In the genomic region with DNA sequence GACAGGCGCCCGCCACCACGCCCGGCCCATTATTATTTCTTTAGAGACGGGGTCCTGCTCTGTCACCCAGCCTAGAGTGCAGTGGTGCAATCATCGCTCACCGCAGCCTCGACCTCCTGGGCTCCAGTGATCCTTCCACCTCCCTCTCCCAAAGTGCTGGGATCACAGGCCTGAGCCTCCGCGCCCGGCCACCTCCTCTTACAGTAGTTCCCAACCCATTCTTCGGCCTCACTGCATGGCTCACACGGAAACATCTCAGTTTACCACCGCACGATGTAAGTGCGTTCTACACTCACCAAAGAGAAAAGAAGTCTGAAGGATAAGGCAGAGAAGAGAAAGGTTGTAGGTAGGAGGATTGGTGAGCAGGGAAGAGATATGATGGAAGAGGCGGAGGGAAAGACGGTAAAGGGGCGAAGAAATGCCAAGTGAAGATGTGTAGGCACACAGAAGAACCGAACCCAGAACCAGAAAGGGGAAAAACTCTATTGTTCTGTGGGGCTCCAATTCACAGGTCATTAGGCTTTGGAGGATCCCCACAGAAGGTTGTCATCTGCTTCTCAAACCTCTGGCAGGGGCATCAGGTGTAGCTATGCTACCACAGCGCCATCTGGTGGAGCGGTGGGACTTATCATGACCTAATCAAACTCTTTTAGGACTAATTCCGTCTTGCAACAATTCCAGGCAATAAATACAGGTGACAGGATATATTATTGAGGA, we compare ENCODE assay signal across 1 cellular context.
TF ChIP-seq lines count a peak whose summit lies in the region.

No MANE protein-coding gene starts in this region.

TF ChIP-seq in K562, 482 proteins besides CTCF, POLR2A, EP300 and RAD21 (continued from another document and continues in another):
- TF ChIP-seq, protein P1, sequence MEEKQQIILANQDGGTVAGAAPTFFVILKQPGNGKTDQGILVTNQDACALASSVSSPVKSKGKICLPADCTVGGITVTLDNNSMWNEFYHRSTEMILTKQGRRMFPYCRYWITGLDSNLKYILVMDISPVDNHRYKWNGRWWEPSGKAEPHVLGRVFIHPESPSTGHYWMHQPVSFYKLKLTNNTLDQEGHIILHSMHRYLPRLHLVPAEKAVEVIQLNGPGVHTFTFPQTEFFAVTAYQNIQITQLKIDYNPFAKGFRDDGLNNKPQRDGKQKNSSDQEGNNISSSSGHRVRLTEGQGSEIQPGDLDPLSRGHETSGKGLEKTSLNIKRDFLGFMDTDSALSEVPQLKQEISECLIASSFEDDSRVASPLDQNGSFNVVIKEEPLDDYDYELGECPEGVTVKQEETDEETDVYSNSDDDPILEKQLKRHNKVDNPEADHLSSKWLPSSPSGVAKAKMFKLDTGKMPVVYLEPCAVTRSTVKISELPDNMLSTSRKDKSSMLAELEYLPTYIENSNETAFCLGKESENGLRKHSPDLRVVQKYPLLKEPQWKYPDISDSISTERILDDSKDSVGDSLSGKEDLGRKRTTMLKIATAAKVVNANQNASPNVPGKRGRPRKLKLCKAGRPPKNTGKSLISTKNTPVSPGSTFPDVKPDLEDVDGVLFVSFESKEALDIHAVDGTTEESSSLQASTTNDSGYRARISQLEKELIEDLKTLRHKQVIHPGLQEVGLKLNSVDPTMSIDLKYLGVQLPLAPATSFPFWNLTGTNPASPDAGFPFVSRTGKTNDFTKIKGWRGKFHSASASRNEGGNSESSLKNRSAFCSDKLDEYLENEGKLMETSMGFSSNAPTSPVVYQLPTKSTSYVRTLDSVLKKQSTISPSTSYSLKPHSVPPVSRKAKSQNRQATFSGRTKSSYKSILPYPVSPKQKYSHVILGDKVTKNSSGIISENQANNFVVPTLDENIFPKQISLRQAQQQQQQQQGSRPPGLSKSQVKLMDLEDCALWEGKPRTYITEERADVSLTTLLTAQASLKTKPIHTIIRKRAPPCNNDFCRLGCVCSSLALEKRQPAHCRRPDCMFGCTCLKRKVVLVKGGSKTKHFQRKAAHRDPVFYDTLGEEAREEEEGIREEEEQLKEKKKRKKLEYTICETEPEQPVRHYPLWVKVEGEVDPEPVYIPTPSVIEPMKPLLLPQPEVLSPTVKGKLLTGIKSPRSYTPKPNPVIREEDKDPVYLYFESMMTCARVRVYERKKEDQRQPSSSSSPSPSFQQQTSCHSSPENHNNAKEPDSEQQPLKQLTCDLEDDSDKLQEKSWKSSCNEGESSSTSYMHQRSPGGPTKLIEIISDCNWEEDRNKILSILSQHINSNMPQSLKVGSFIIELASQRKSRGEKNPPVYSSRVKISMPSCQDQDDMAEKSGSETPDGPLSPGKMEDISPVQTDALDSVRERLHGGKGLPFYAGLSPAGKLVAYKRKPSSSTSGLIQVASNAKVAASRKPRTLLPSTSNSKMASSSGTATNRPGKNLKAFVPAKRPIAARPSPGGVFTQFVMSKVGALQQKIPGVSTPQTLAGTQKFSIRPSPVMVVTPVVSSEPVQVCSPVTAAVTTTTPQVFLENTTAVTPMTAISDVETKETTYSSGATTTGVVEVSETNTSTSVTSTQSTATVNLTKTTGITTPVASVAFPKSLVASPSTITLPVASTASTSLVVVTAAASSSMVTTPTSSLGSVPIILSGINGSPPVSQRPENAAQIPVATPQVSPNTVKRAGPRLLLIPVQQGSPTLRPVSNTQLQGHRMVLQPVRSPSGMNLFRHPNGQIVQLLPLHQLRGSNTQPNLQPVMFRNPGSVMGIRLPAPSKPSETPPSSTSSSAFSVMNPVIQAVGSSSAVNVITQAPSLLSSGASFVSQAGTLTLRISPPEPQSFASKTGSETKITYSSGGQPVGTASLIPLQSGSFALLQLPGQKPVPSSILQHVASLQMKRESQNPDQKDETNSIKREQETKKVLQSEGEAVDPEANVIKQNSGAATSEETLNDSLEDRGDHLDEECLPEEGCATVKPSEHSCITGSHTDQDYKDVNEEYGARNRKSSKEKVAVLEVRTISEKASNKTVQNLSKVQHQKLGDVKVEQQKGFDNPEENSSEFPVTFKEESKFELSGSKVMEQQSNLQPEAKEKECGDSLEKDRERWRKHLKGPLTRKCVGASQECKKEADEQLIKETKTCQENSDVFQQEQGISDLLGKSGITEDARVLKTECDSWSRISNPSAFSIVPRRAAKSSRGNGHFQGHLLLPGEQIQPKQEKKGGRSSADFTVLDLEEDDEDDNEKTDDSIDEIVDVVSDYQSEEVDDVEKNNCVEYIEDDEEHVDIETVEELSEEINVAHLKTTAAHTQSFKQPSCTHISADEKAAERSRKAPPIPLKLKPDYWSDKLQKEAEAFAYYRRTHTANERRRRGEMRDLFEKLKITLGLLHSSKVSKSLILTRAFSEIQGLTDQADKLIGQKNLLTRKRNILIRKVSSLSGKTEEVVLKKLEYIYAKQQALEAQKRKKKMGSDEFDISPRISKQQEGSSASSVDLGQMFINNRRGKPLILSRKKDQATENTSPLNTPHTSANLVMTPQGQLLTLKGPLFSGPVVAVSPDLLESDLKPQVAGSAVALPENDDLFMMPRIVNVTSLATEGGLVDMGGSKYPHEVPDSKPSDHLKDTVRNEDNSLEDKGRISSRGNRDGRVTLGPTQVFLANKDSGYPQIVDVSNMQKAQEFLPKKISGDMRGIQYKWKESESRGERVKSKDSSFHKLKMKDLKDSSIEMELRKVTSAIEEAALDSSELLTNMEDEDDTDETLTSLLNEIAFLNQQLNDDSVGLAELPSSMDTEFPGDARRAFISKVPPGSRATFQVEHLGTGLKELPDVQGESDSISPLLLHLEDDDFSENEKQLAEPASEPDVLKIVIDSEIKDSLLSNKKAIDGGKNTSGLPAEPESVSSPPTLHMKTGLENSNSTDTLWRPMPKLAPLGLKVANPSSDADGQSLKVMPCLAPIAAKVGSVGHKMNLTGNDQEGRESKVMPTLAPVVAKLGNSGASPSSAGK (IDR thresholded peaks at IDR 0.05): no peak
- peak; percentile 89 for TF ChIP-seq SMC3 (conservative IDR thresholded peaks at IDR 0.05; ENCODE audit: insufficient read depth, low read depth, low read length)
- peak; percentile 29; the same call in 1 of the 2 replicates for TF ChIP-seq ATF7 (IDR thresholded peaks at IDR 0.05)
- TF ChIP-seq, protein P2, sequence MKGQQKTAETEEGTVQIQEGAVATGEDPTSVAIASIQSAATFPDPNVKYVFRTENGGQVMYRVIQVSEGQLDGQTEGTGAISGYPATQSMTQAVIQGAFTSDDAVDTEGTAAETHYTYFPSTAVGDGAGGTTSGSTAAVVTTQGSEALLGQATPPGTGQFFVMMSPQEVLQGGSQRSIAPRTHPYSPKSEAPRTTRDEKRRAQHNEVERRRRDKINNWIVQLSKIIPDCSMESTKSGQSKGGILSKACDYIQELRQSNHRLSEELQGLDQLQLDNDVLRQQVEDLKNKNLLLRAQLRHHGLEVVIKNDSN (CRISPR knock-in tag; IDR thresholded peaks at IDR 0.05): peak; percentile 29
- TF ChIP-seq HDAC1 (IDR thresholded peaks at IDR 0.05): no peak
- TF ChIP-seq RB1 (IDR thresholded peaks at IDR 0.05; ENCODE audit: low read depth): peak; percentile 43; the same call in 1 of the 2 replicates
- TF ChIP-seq, protein P3, sequence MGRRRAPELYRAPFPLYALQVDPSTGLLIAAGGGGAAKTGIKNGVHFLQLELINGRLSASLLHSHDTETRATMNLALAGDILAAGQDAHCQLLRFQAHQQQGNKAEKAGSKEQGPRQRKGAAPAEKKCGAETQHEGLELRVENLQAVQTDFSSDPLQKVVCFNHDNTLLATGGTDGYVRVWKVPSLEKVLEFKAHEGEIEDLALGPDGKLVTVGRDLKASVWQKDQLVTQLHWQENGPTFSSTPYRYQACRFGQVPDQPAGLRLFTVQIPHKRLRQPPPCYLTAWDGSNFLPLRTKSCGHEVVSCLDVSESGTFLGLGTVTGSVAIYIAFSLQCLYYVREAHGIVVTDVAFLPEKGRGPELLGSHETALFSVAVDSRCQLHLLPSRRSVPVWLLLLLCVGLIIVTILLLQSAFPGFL (CRISPR knock-in tag; IDR thresholded peaks at IDR 0.05): no peak
- TF ChIP-seq ZNF224 (CRISPR knock-in tag; IDR thresholded peaks at IDR 0.05): no peak
- TF ChIP-seq ZNF444 (CRISPR knock-in tag; IDR thresholded peaks at IDR 0.05): no peak
- TF ChIP-seq FOSL1 (tag; conservative IDR thresholded peaks at IDR 0.05): no peak
- TF ChIP-seq, protein P4, sequence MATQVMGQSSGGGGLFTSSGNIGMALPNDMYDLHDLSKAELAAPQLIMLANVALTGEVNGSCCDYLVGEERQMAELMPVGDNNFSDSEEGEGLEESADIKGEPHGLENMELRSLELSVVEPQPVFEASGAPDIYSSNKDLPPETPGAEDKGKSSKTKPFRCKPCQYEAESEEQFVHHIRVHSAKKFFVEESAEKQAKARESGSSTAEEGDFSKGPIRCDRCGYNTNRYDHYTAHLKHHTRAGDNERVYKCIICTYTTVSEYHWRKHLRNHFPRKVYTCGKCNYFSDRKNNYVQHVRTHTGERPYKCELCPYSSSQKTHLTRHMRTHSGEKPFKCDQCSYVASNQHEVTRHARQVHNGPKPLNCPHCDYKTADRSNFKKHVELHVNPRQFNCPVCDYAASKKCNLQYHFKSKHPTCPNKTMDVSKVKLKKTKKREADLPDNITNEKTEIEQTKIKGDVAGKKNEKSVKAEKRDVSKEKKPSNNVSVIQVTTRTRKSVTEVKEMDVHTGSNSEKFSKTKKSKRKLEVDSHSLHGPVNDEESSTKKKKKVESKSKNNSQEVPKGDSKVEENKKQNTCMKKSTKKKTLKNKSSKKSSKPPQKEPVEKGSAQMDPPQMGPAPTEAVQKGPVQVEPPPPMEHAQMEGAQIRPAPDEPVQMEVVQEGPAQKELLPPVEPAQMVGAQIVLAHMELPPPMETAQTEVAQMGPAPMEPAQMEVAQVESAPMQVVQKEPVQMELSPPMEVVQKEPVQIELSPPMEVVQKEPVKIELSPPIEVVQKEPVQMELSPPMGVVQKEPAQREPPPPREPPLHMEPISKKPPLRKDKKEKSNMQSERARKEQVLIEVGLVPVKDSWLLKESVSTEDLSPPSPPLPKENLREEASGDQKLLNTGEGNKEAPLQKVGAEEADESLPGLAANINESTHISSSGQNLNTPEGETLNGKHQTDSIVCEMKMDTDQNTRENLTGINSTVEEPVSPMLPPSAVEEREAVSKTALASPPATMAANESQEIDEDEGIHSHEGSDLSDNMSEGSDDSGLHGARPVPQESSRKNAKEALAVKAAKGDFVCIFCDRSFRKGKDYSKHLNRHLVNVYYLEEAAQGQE (CRISPR knock-in tag; IDR thresholded peaks at IDR 0.05; ENCODE audit: low read depth): no peak
- TF ChIP-seq, protein P5, sequence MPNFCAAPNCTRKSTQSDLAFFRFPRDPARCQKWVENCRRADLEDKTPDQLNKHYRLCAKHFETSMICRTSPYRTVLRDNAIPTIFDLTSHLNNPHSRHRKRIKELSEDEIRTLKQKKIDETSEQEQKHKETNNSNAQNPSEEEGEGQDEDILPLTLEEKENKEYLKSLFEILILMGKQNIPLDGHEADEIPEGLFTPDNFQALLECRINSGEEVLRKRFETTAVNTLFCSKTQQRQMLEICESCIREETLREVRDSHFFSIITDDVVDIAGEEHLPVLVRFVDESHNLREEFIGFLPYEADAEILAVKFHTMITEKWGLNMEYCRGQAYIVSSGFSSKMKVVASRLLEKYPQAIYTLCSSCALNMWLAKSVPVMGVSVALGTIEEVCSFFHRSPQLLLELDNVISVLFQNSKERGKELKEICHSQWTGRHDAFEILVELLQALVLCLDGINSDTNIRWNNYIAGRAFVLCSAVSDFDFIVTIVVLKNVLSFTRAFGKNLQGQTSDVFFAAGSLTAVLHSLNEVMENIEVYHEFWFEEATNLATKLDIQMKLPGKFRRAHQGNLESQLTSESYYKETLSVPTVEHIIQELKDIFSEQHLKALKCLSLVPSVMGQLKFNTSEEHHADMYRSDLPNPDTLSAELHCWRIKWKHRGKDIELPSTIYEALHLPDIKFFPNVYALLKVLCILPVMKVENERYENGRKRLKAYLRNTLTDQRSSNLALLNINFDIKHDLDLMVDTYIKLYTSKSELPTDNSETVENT (CRISPR knock-in tag; IDR thresholded peaks at IDR 0.05): no peak
- no peak for TF ChIP-seq SAFB2 (IDR thresholded peaks at IDR 0.05; ENCODE audit: borderline replicate concordance, low read depth, low read length, severe bottlenecking)
- TF ChIP-seq CTBP1 (IDR thresholded peaks at IDR 0.05; ENCODE audit: borderline replicate concordance): peak; percentile 25; the same call in 1 of the 2 replicates
- 0 out of 2 replicates have a peak, but pooled peaks have one; percentile 18 for TF ChIP-seq TCF3 (CRISPR knock-in tag; IDR thresholded peaks at IDR 0.05)
- TF ChIP-seq ZNF347 (CRISPR knock-in tag; IDR thresholded peaks at IDR 0.05; ENCODE audit: low read depth): no peak
- no peak for TF ChIP-seq PHF21A (IDR thresholded peaks at IDR 0.05; ENCODE audit: borderline replicate concordance, low read depth)
- peak; percentile 43; the same call in 1 of the 2 replicates for TF ChIP-seq ZNF143 (CRISPR knock-in tag; IDR thresholded peaks at IDR 0.05)
- TF ChIP-seq, protein P6, sequence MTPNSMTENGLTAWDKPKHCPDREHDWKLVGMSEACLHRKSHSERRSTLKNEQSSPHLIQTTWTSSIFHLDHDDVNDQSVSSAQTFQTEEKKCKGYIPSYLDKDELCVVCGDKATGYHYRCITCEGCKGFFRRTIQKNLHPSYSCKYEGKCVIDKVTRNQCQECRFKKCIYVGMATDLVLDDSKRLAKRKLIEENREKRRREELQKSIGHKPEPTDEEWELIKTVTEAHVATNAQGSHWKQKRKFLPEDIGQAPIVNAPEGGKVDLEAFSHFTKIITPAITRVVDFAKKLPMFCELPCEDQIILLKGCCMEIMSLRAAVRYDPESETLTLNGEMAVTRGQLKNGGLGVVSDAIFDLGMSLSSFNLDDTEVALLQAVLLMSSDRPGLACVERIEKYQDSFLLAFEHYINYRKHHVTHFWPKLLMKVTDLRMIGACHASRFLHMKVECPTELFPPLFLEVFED (CRISPR knock-in tag; conservative IDR thresholded peaks at IDR 0.05): 0 out of 2 replicates have a peak, but pooled peaks have one; percentile 3
- peak; percentile 66; the same call in 1 of the 2 replicates for TF ChIP-seq CC2D1A (IDR thresholded peaks at IDR 0.05)
- TF ChIP-seq CSDE1 (IDR thresholded peaks at IDR 0.05): no peak
- TF ChIP-seq, protein P7, sequence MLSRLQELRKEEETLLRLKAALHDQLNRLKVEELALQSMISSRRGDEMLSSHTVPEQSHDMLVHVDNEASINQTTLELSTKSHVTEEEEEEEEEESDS (CRISPR knock-in tag; IDR thresholded peaks at IDR 0.05): no peak
- TF ChIP-seq, protein P8, sequence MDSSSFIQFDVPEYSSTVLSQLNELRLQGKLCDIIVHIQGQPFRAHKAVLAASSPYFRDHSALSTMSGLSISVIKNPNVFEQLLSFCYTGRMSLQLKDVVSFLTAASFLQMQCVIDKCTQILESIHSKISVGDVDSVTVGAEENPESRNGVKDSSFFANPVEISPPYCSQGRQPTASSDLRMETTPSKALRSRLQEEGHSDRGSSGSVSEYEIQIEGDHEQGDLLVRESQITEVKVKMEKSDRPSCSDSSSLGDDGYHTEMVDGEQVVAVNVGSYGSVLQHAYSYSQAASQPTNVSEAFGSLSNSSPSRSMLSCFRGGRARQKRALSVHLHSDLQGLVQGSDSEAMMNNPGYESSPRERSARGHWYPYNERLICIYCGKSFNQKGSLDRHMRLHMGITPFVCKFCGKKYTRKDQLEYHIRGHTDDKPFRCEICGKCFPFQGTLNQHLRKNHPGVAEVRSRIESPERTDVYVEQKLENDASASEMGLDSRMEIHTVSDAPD (CRISPR knock-in tag; IDR thresholded peaks at IDR 0.05): no peak
- 0 out of 2 replicates have a peak, but pooled peaks have one; percentile 35 for TF ChIP-seq KLF16 (IDR thresholded peaks at IDR 0.05)
- TF ChIP-seq NR4A1 (CRISPR knock-in tag; IDR thresholded peaks at IDR 0.05): no peak
- no peak for TF ChIP-seq NR4A1 (tag; IDR thresholded peaks at IDR 0.05)
- TF ChIP-seq TEAD4 (IDR thresholded peaks at IDR 0.05; ENCODE audit: low read length): no peak
- TF ChIP-seq TEAD4 (CRISPR knock-in tag; IDR thresholded peaks at IDR 0.05; ENCODE audit: borderline replicate concordance): peak; percentile 28; the same call in 1 of the 2 replicates
